In genomic region chr17:41814195-41814594, GRCh38 we compare ENCODE assay signal across 11 cellular contexts. TPM values are rescaled to one million over a fixed set of nuclear protein-coding genes. Genes with fewer than 3 reads are reported as not detected.
DNase-seq lines count a peak whose midpoint lies in the region; ATAC-seq, FAIRE-seq and TF ChIP-seq lines count a peak whose summit lies in the region.
"Had no signal": no experiment of that assay in that cellular context is flagged by ENCODE, and none has a peak within 500 bp of the region (broad histone marks: within the 10 kb centered on the region; RNA-seq: fewer than 3 reads in every experiment).

No MANE protein-coding gene starts in this region.

- FAIRE-seq in A549 (lab: Jason Lieb, UNC), result peak; percentile 7

- no peaks in the 10 kb centered on the region for H3K9me3 ChIP-seq in A549
- H3K9me3 ChIP-seq: testis had no signal

- peak overlapping the region; percentile 96 for H3K4me3 Mint-ChIP-seq in HFFc6
- H3K4me3 Mint-ChIP-seq in brain, result peak overlapping the region; percentile 90 to 100 (median 96)
- no peak overlapping the region for H3K4me3 Mint-ChIP-seq in activated T-helper 1 cell treated with anti-CD3 and anti-CD28 coated beads, Interleukin-12 subunit alpha, Interleukin-12 subunit beta, Interleukin-2, Interleukin-4 antibody, amounts not matched to agents 30 ng/mL and 10 ng/mL and 1 ng/mL, durations not matched to agents 14 hours and 24 hours and 36 hours

- H3K27ac Mint-ChIP-seq in HFFc6 (peak overlapping the region; percentile 87), brain (peak overlapping the region; percentile 91 to 100 (median 95))
- H3K27ac Mint-ChIP-seq in activated T-helper 1 cell treated with anti-CD3 and anti-CD28 coated beads, Interleukin-12 subunit alpha, Interleukin-12 subunit beta, Interleukin-2, Interleukin-4 antibody, amounts not matched to agents 30 ng/mL and 10 ng/mL and 1 ng/mL, durations not matched to agents 14 hours and 24 hours and 36 hours, result no peak overlapping the region

- ATAC-seq in A549, result no peak

- no peak for DNase-seq in A549 (ENCODE audit: low read depth in 1 of 2, low spot score in 1 of 2)
- DNase-seq in HFFc6, result no peak
- DNase-seq in kidney glomerular epithelial cell (lab: John Stamatoyannopoulos, UW), result peak; percentile 26
- no peak for DNase-seq in activated T-helper 1 cell treated with anti-CD3 and anti-CD28 coated beads, Interleukin-12 subunit alpha, Interleukin-12 subunit beta, Interleukin-2, Interleukin-4 antibody, amounts not matched to agents 30 ng/mL and 10 ng/mL and 1 ng/mL, durations not matched to agents 14 hours and 24 hours and 36 hours (ENCODE audit: low spot score)
- no peak for DNase-seq in T-helper 9 cell
- DNase-seq in activated naive CD4-positive, alpha-beta T cell treated with anti-CD3 and anti-CD28 coated beads, Interleukin-2, amount 50 U/mL, for 16 hours, result no peak
- no peak for DNase-seq in A172 (ENCODE audit: low spot score)
- DNase-seq: activated effector memory CD4-positive, alpha-beta T cell treated with Interleukin-2 at 50 U/mL for 16 hours; testis had no signal

- 81% methylated on average over 1 of the region's 1 CpG for WGBS in A549 (ENCODE audit: missing lambda C conversion rate)

- no peak for TF ChIP-seq CTCF in A549 (IDR thresholded peaks at IDR 0.05)
- no peak for TF ChIP-seq CTCF in HFFc6 (IDR thresholded peaks at IDR 0.05)
- TF ChIP-seq CTCF in brain (conservative IDR thresholded peaks at IDR 0.05), result no peak

- no peak for TF ChIP-seq EP300 in A549 (IDR thresholded peaks at IDR 0.05)

- peaks cover 34% of the 10 kb centered on the region for H3K36me3 Mint-ChIP-seq in HFFc6 (ENCODE audit: low read depth)
- H3K36me3 Mint-ChIP-seq in brain, result peaks cover 19% of the 10 kb centered on the region
- H3K36me3 Mint-ChIP-seq in activated T-helper 1 cell treated with anti-CD3 and anti-CD28 coated beads, Interleukin-12 subunit alpha, Interleukin-12 subunit beta, Interleukin-2, Interleukin-4 antibody, amounts not matched to agents 30 ng/mL and 10 ng/mL and 1 ng/mL, durations not matched to agents 14 hours and 24 hours and 36 hours (ENCODE audit: low read depth), result peaks cover 1% of the 10 kb centered on the region

- TF ChIP-seq RAD21 in A549 (conservative IDR thresholded peaks at IDR 0.05 in 1 of 2, IDR thresholded peaks at IDR 0.05 in 1 of 2), result no peak

- peak overlapping the region; percentile 97 for H3K4me2 ChIP-seq in A549

- TF ChIP-seq POLR2A in A549 (IDR thresholded peaks at IDR 0.05; ENCODE audit: low read length), result no peak

- no peaks in the 10 kb centered on the region; the same call in 1 of the 2 replicates for H3K9me3 Mint-ChIP-seq in HFFc6
- peaks cover 0 to 2% (median 0%) of the 10 kb centered on the region in 5 experiments for H3K9me3 Mint-ChIP-seq in brain
- H3K9me3 Mint-ChIP-seq in activated T-helper 1 cell treated with anti-CD3 and anti-CD28 coated beads, Interleukin-12 subunit alpha, Interleukin-12 subunit beta, Interleukin-2, Interleukin-4 antibody, amounts not matched to agents 30 ng/mL and 10 ng/mL and 1 ng/mL, durations not matched to agents 14 hours and 24 hours and 36 hours, result no peaks in the 10 kb centered on the region

- peaks cover 30% of the 10 kb centered on the region for H3K4me1 ChIP-seq in A549

- H3K4me1 Mint-ChIP-seq in HFFc6 (ENCODE audit: low read depth) (peaks cover 28% of the 10 kb centered on the region), brain (peaks cover 41% of the 10 kb centered on the region)
- H3K4me1 Mint-ChIP-seq in activated T-helper 1 cell treated with anti-CD3 and anti-CD28 coated beads, Interleukin-12 subunit alpha, Interleukin-12 subunit beta, Interleukin-2, Interleukin-4 antibody, amounts not matched to agents 30 ng/mL and 10 ng/mL and 1 ng/mL, durations not matched to agents 14 hours and 24 hours and 36 hours (ENCODE audit: low read depth), result peaks cover 14% of the 10 kb centered on the region

- POLR2A ChIA-PET in A549 (lab: Yijun Ruan, JAX), result no interaction called here

- H3K27me3 Mint-ChIP-seq in HFFc6 (ENCODE audit: insufficient read depth) (peaks cover 3% of the 10 kb centered on the region), brain (peaks cover 10% of the 10 kb centered on the region)
- H3K27me3 Mint-ChIP-seq in activated T-helper 1 cell treated with anti-CD3 and anti-CD28 coated beads, Interleukin-12 subunit alpha, Interleukin-12 subunit beta, Interleukin-2, Interleukin-4 antibody, amounts not matched to agents 30 ng/mL and 10 ng/mL and 1 ng/mL, durations not matched to agents 14 hours and 24 hours and 36 hours (ENCODE audit: insufficient read depth), result peaks cover 23% of the 10 kb centered on the region

- CTCF ChIA-PET in A549 (lab: Yijun Ruan, JAX), result interaction anchor here (0.9 to 2.4 kb wide), 7 partner anchors 10 to 146 kb away, joined by 3 to 15 read pairs (median 4); no protein-coding TSS in a partner anchor

- peak overlapping the region; percentile 96 to 97; a peak in 5 of 6 replicates for H3K27ac ChIP-seq in A549
- H3K27ac ChIP-seq: testis had no signal

- intact Hi-C loops in activated T-helper 1 cell treated with anti-CD3 and anti-CD28 coated beads, Interleukin-12 subunit alpha, Interleukin-12 subunit beta, Interleukin-2, Interleukin-4 antibody, amounts not matched to agents 30 ng/mL and 10 ng/mL and 1 ng/mL, durations not matched to agents 14 hours and 24 hours and 36 hours (cut with micrococcal nuclease), result loop anchor here (10.0 kb wide), 1 partner anchor 51 kb away; the partner anchor contains the start of gene KLHL11

- peak overlapping the region; percentile 79 for H3K4me3 ChIP-seq in A549
- H3K4me3 ChIP-seq: testis had no signal

RNA-seq across cellular contexts. Expression of gene FKBP10, which starts 1.4 kb away (rescaled TPM):
- polyA plus RNA-seq in A549 (2011; rRNA removed) (109 and 112 TPM in 2 replicates), A549 (2017; fragmentation: RNase III; extraction: RNeasy Plus Mini Kit Qiagen cat#74134 plus additional on column Dnase treatment) (109 to 121 TPM (median 119 TPM) in 3 replicates), brain (ENCODE audit: insufficient read depth, low read depth, low replicate concordance) (20.6 TPM)
- 159 and 188 TPM in 2 replicates for polyA plus RNA-seq in A549 (2012; cell fraction: cytosol; rRNA removed)
- polyA plus RNA-seq in A549 (2012; cell fraction: nucleus; rRNA removed), result 819 and 928 TPM in 2 replicates
- 95.2 and 115 TPM in 2 replicates for polyA minus RNA-seq in A549 (2011; rRNA and poly(A)+ RNA removed)
- total RNA-seq in HFFc6 (2021; fragmentation: NEBNext Ultra II Directional; extraction: Animal tissue kit (Norgen Biotek cat#: 25700)), result 100 to 1,000 TPM; 417 to 500 (median 442) TPM
- total RNA-seq in activated T-helper 1 cell treated with anti-CD3 and anti-CD28 coated beads, Interleukin-12 subunit alpha, Interleukin-12 subunit beta, Interleukin-2, Interleukin-4 antibody, amounts not matched to agents 30 ng/mL and 10 ng/mL and 1 ng/mL, durations not matched to agents 14 hours and 24 hours and 36 hours, result 0.62 and 1.1 TPM in 2 replicates
- 131 and 139 TPM in 2 replicates for total RNA-seq in A172 (2014; rRNA removed; shearing (Covaris generic))

RNA-seq across cellular contexts. Expression of gene P3H4, which starts 2.4 kb away (rescaled TPM):
- polyA plus RNA-seq in A549 (2011; rRNA removed) (32.1 and 36.0 TPM in 2 replicates), A549 (2017; fragmentation: RNase III; extraction: RNeasy Plus Mini Kit Qiagen cat#74134 plus additional on column Dnase treatment) (41.6 to 62.1 TPM (median 52.8 TPM) in 3 replicates), brain (ENCODE audit: insufficient read depth, low read depth, low replicate concordance) (9.0 TPM)
- 61.6 and 63.9 TPM in 2 replicates for polyA plus RNA-seq in A549 (2012; cell fraction: cytosol; rRNA removed)
- 42.3 and 56.5 TPM in 2 replicates for polyA plus RNA-seq in A549 (2012; cell fraction: nucleus; rRNA removed)
- polyA minus RNA-seq in A549 (2011; rRNA and poly(A)+ RNA removed), result 24.5 and 24.7 TPM in 2 replicates
- 10 to 100 TPM; 48.8 to 75.5 (median 50.3) TPM for total RNA-seq in HFFc6 (2021; fragmentation: NEBNext Ultra II Directional; extraction: Animal tissue kit (Norgen Biotek cat#: 25700))
- total RNA-seq in activated T-helper 1 cell treated with anti-CD3 and anti-CD28 coated beads, Interleukin-12 subunit alpha, Interleukin-12 subunit beta, Interleukin-2, Interleukin-4 antibody, amounts not matched to agents 30 ng/mL and 10 ng/mL and 1 ng/mL, durations not matched to agents 14 hours and 24 hours and 36 hours, result 4.1 and 5.0 TPM in 2 replicates
- 66.5 and 71.6 TPM in 2 replicates for total RNA-seq in A172 (2014; rRNA removed; shearing (Covaris generic))

RNA-seq across cellular contexts. Expression of gene NT5C3B, which starts 21.8 kb away (rescaled TPM):
- polyA plus RNA-seq in A549 (2011; rRNA removed) (167 and 171 TPM in 2 replicates), A549 (2017; fragmentation: RNase III; extraction: RNeasy Plus Mini Kit Qiagen cat#74134 plus additional on column Dnase treatment) (109 to 118 TPM (median 114 TPM) in 3 replicates), brain (ENCODE audit: insufficient read depth, low read depth, low replicate concordance) (91.5 TPM)
- 123 and 126 TPM in 2 replicates for polyA plus RNA-seq in A549 (2012; cell fraction: cytosol; rRNA removed)
- polyA plus RNA-seq in A549 (2012; cell fraction: nucleus; rRNA removed), result 81.6 and 83.4 TPM in 2 replicates
- 75.3 and 79.7 TPM in 2 replicates for polyA minus RNA-seq in A549 (2011; rRNA and poly(A)+ RNA removed)
- total RNA-seq in HFFc6 (2021; fragmentation: NEBNext Ultra II Directional; extraction: Animal tissue kit (Norgen Biotek cat#: 25700)), result 10 to 100 TPM; 33.9 to 55.2 (median 37.3) TPM
- 40.8 and 44.5 TPM in 2 replicates for total RNA-seq in activated T-helper 1 cell treated with anti-CD3 and anti-CD28 coated beads, Interleukin-12 subunit alpha, Interleukin-12 subunit beta, Interleukin-2, Interleukin-4 antibody, amounts not matched to agents 30 ng/mL and 10 ng/mL and 1 ng/mL, durations not matched to agents 14 hours and 24 hours and 36 hours
- total RNA-seq in A172 (2014; rRNA removed; shearing (Covaris generic)), result 101 TPM in 2 replicates

RNA-seq across cellular contexts. Expression of gene KLHL10, which starts 23.4 kb away (rescaled TPM):
- polyA plus RNA-seq in A549 (2011; rRNA removed) (0.13 and 0.19 TPM in 2 replicates), A549 (2017; fragmentation: RNase III; extraction: RNeasy Plus Mini Kit Qiagen cat#74134 plus additional on column Dnase treatment) (0.04 to 0.12 TPM (median 0.05 TPM) in 3 replicates), brain (ENCODE audit: insufficient read depth, low read depth, low replicate concordance) (not detected)
- polyA plus RNA-seq in A549 (2012; cell fraction: cytosol; rRNA removed), result 0.06 and 0.09 TPM in 2 replicates
- 0.05 and 0.08 TPM in 2 replicates for polyA plus RNA-seq in A549 (2012; cell fraction: nucleus; rRNA removed)
- 0.54 TPM in 1 of 2 replicates, not detected in the other for polyA minus RNA-seq in A549 (2011; rRNA and poly(A)+ RNA removed)
- not detected for total RNA-seq in HFFc6 (2021; fragmentation: NEBNext Ultra II Directional; extraction: Animal tissue kit (Norgen Biotek cat#: 25700))
- not detected in 2 replicates for total RNA-seq in activated T-helper 1 cell treated with anti-CD3 and anti-CD28 coated beads, Interleukin-12 subunit alpha, Interleukin-12 subunit beta, Interleukin-2, Interleukin-4 antibody, amounts not matched to agents 30 ng/mL and 10 ng/mL and 1 ng/mL, durations not matched to agents 14 hours and 24 hours and 36 hours
- total RNA-seq in A172 (2014; rRNA removed; shearing (Covaris generic)), result not detected in 2 replicates
- polyA plus RNA-seq: neural cell had no signal

RNA-seq across cellular contexts. Expression of gene JUP, which starts 27.7 kb away (rescaled TPM):
- polyA plus RNA-seq in A549 (2011; rRNA removed), result 54.8 and 110 TPM in 2 replicates
- polyA plus RNA-seq in A549 (2012; cell fraction: cytosol; rRNA removed), result 93.3 and 130 TPM in 2 replicates
- polyA plus RNA-seq in A549 (2012; cell fraction: nucleus; rRNA removed), result 256 and 307 TPM in 2 replicates
- 63.3 to 127 TPM (median 107 TPM) in 3 replicates for polyA plus RNA-seq in A549 (2017; fragmentation: RNase III; extraction: RNeasy Plus Mini Kit Qiagen cat#74134 plus additional on column Dnase treatment)
- 102 and 136 TPM in 2 replicates for polyA minus RNA-seq in A549 (2011; rRNA and poly(A)+ RNA removed)
- total RNA-seq in HFFc6 (2021; fragmentation: NEBNext Ultra II Directional; extraction: Animal tissue kit (Norgen Biotek cat#: 25700)), result 1 to 10 TPM; 1.5 to 9.1 (median 1.9) TPM
- 195 TPM for polyA plus RNA-seq in brain (ENCODE audit: insufficient read depth, low read depth, low replicate concordance)
- 0.12 and 0.39 TPM in 2 replicates for total RNA-seq in activated T-helper 1 cell treated with anti-CD3 and anti-CD28 coated beads, Interleukin-12 subunit alpha, Interleukin-12 subunit beta, Interleukin-2, Interleukin-4 antibody, amounts not matched to agents 30 ng/mL and 10 ng/mL and 1 ng/mL, durations not matched to agents 14 hours and 24 hours and 36 hours
- 64.6 and 78.6 TPM in 2 replicates for total RNA-seq in A172 (2014; rRNA removed; shearing (Covaris generic))

Comparison
In these comparisons a context has a peak if more than half of its experiments do, and no peak if none do; other contexts are left out.
1. RNA of gene FKBP10, which starts 1.4 kb away (total RNA-seq): 417 to 500 TPM in HFFc6 and 131 to 139 TPM in A172; 0.62 to 1.1 TPM in activated T-helper 1 cell treated with anti-CD3 and anti-CD28 coated beads, Interleukin-12 subunit alpha, Interleukin-12 subunit beta, Interleukin-2, Interleukin-4 antibody, amounts not matched to agents 30 ng/mL and 10 ng/mL and 1 ng/mL, durations not matched to agents 14 hours and 24 hours and 36 hours; every median in the first group is over 10 times any median in the second.